13 cellular contexts compared by ENCODE assay signal in genomic region chr7:33841658-33842057, GRCh38.
DNase-seq lines count a peak whose midpoint lies in the region; ATAC-seq and TF ChIP-seq lines count a peak whose summit lies in the region.
"Had no signal": no experiment of that assay in that cellular context is flagged by ENCODE, and none has a peak within 500 bp of the region (broad histone marks: within the 10 kb centered on the region; RNA-seq: fewer than 3 reads in every experiment).

No MANE protein-coding gene starts in this region.

- DNase-seq in DMS53 (lab: John Stamatoyannopoulos, UW) (peak; percentile 97), NCI-H2029 (lab: John Stamatoyannopoulos, UW) (peak; percentile 54), SJCRH30 (peak; percentile 43 to 66), kidney glomerular epithelial cell (lab: John Stamatoyannopoulos, UW) (peak; percentile 62), PC-9 (no peak), Right ventricle myocardium superior (no peak)
- DNase-seq: CD8-positive, alpha-beta memory T cell; immature natural killer cell; stimulated activated CD8-positive, alpha-beta memory T cell treated with anti-CD3 and anti-CD28 coated beads, Interleukin-4, amount 100 ng/mL, for 48 hours had no signal

- no TSS peak for BruUV-seq in PC-9 (replicated peaks; lab: Mats Ljungman, UMichigan)

- no peaks in the 10 kb centered on the region for H3F3A ChIP-seq in PC-9 (ENCODE audit: insufficient read depth, low read depth)

- H3K9me3 ChIP-seq in SJCRH30 (replicated peaks) (0 out of 2 replicates have a peak, but pooled peaks cover under 1% of the 10 kb centered on the region), PC-9 (ENCODE audit: insufficient read depth, low read depth) (no peaks in the 10 kb centered on the region)
- H3K9me3 ChIP-seq: Peyer's patch had no signal

- no peak overlapping the region for H3K4me2 ChIP-seq in PC-9

- H3K27ac ChIP-seq in SJCRH30: no peak overlapping the region
- no peak overlapping the region for H3K27ac ChIP-seq in PC-9
- H3K27ac ChIP-seq: Peyer's patch had no signal

- H3K36me3 ChIP-seq in SJCRH30 (no peaks in the 10 kb centered on the region), PC-9 (ENCODE audit: low read depth) (no peaks in the 10 kb centered on the region)
- H3K36me3 ChIP-seq: Peyer's patch had no signal

- H3K4me1 ChIP-seq in SJCRH30 (peaks cover 17% of the 10 kb centered on the region), PC-9 (replicated peaks; ENCODE audit: insufficient read depth) (no peaks in the 10 kb centered on the region)
- H3K4me1 ChIP-seq: Peyer's patch had no signal

- POLR2A ChIA-PET in PC-9 (lab: Charles Lee; ENCODE audit: unreplicated experiment): no interaction called here

- H3K79me2 ChIP-seq in PC-9 (ENCODE audit: low read depth): no peaks in the 10 kb centered on the region

- H3K4me3 ChIP-seq in SJCRH30 (no peak overlapping the region), PC-9 (no peak overlapping the region)
- H3K4me3 ChIP-seq: Peyer's patch had no signal

- H3K27me3 ChIP-seq in SJCRH30: no peaks in the 10 kb centered on the region
- H3K27me3 ChIP-seq in PC-9 (ENCODE audit: insufficient read depth, low read depth): no peaks in the 10 kb centered on the region
- H3K27me3 ChIP-seq: Peyer's patch had no signal

- H3K9me2 ChIP-seq in PC-9 (ENCODE audit: insufficient read depth): no peaks in the 10 kb centered on the region; the same call in 1 of the 2 replicates

- no peak overlapping the region for H2AFZ ChIP-seq in PC-9

- ATAC-seq in GM21825 (IDR thresholded peaks at IDR 0.05; ENCODE audit: unreplicated experiment) (no peak), HG02588 (IDR thresholded peaks at IDR 0.05; ENCODE audit: unreplicated experiment) (no peak), Right ventricle myocardium superior (ENCODE audit: poor library complexity) (no peak)
- ATAC-seq: natural killer cell treated with Interleukin-12 subunit alpha and Interleukin-12 subunit beta and Interleukin-15 and Interleukin-18, amount 100 ng/mL, for 72 hours had no signal

- H4K20me1 ChIP-seq in PC-9 (ENCODE audit: insufficient read depth): no peaks in the 10 kb centered on the region

- intact Hi-C loops in PC-9 (cut with micrococcal nuclease; ENCODE audit: unreplicated experiment): no loop called here
- intact Hi-C loops in Right ventricle myocardium superior (cut with DNase I): no loop called here

- CTCF ChIA-PET in PC-9 (lab: Charles Lee): no interaction called here

- TF ChIP-seq CTCF in PC-9 (conservative IDR thresholded peaks at IDR 0.05): no peak

Comparison
In these comparisons a context has a peak if more than half of its experiments do, and no peak if none do; other contexts are left out.
1. DNase-seq: peak in DMS53 (single experiment), NCI-H2029 (single experiment), SJCRH30 (2 of 2) and kidney glomerular epithelial cell (single experiment); none in PC-9 (0 of 2) and Right ventricle myocardium superior (single experiment).